Comparison of ENCODE assay signal across 17 cellular contexts in genomic region chr18:6578686-6579085, GRCh38.
A peak's percentile ranks its signal among the peaks of the same experiment; 100 is the strongest.
DNase-seq lines count a peak whose midpoint lies in the region; ATAC-seq and TF ChIP-seq lines count a peak whose summit lies in the region.
"Had no signal": no experiment of that assay in that cellular context is flagged by ENCODE, and none has a peak within 500 bp of the region (broad histone marks: within the 10 kb centered on the region; RNA-seq: fewer than 3 reads in every experiment).

No MANE protein-coding gene starts in this region.

- H3K4me1 Mint-ChIP-seq in endodermal cell, result peaks cover 47% of the 10 kb centered on the region
- H3K4me1 Mint-ChIP-seq in naive thymus-derived CD8-positive, alpha-beta T cell, result peaks cover 0 to 2% (median 0%) of the 10 kb centered on the region in 4 donors
- H3K4me1 Mint-ChIP-seq: B cell had no signal

- H3K27me3 ChIP-seq in BLaER1 (no peaks in the 10 kb centered on the region), endodermal cell (ENCODE audit: control insufficient read depth, insufficient read depth, low read length, poor library complexity, severe bottlenecking) (no peaks in the 10 kb centered on the region), mesendoderm (ENCODE audit: insufficient read depth, low read length, poor library complexity) (no peaks in the 10 kb centered on the region)

- H2BK120ac ChIP-seq in mesendoderm (ENCODE audit: low read depth, low read length), result no peak overlapping the region

- no peak overlapping the region for H2AK5ac ChIP-seq in mesendoderm (ENCODE audit: low read length)

- H3K4me2 ChIP-seq in BLaER1 (peak overlapping the region; percentile 69), mesendoderm (ENCODE audit: low read length) (no peak overlapping the region)
- H3K4me2 ChIP-seq: A549 had no signal

- no peaks in the 10 kb centered on the region for H4K20me1 ChIP-seq in BLaER1

- H3K9ac ChIP-seq in BLaER1, result no peak overlapping the region
- H3K9ac ChIP-seq in endodermal cell (ENCODE audit: extremely low read depth, low read length, poor library complexity, severe bottlenecking), result no peak overlapping the region
- no peak overlapping the region for H3K9ac ChIP-seq in mesendoderm (ENCODE audit: low read length)

- H3K27ac ChIP-seq in BLaER1 (no peak overlapping the region), endodermal cell (ENCODE audit: low read depth, low read length) (no peak overlapping the region), mesendoderm (ENCODE audit: low read depth, low read length) (no peak overlapping the region)
- H3K27ac ChIP-seq: 22Rv1, A549, C4-2B had no signal

- H3K4me3 ChIP-seq in BLaER1, result no peak overlapping the region
- no peak overlapping the region for H3K4me3 ChIP-seq in endodermal cell (ENCODE audit: low read length)
- no peak overlapping the region for H3K4me3 ChIP-seq in mesendoderm (ENCODE audit: low read length)
- H3K4me3 ChIP-seq: A549 had no signal

- no peak overlapping the region for H2BK15ac ChIP-seq in mesendoderm (replicated peaks; ENCODE audit: low read depth)

- H3K4me3 Mint-ChIP-seq in endodermal cell, result no peak overlapping the region
- no peak overlapping the region for H3K4me3 Mint-ChIP-seq in naive thymus-derived CD8-positive, alpha-beta T cell
- H3K4me3 Mint-ChIP-seq: B cell; CD4-positive, alpha-beta T cell; CD8-positive, alpha-beta T cell had no signal

- 46 to 64% methylated on average over 1 to 2 of the region's 2 CpGs for WGBS in endodermal cell (ENCODE audit: insufficient coverage in 1 of 2, insufficient read length in 1 of 2), 2 experiments
- no CpG with 5 or more reads among the region's 2 CpGs for WGBS in mesendoderm (ENCODE audit: extremely low coverage, insufficient coverage, low lambda C conversion rate)

- H3K9me3 ChIP-seq in BLaER1 (peaks cover 10% of the 10 kb centered on the region; the same call in 1 of the 2 replicates), endodermal cell (ENCODE audit: control insufficient read depth, low read length) (peaks cover 47% of the 10 kb centered on the region)
- H3K9me3 ChIP-seq: A549, Caco-2 had no signal

- no peak overlapping the region for H3K56ac ChIP-seq in mesendoderm (ENCODE audit: low read length)

- POLR2A ChIA-PET in naive thymus-derived CD8-positive, alpha-beta T cell (lab: Charles Lee), result no interaction called here

- H4K5ac ChIP-seq in mesendoderm (ENCODE audit: low read length), result no peak overlapping the region

- H3K18ac ChIP-seq in mesendoderm (ENCODE audit: low read length), result peak overlapping the region; percentile 44

- H3K4me1 ChIP-seq in BLaER1, result peaks cover 29% of the 10 kb centered on the region
- H3K4me1 ChIP-seq in endodermal cell (ENCODE audit: control insufficient read depth, insufficient read depth, low read length), result peaks cover 10% of the 10 kb centered on the region
- H3K4me1 ChIP-seq in mesendoderm (ENCODE audit: control insufficient read depth, low read depth, low read length), result peaks cover 3% of the 10 kb centered on the region
- H3K4me1 ChIP-seq: A549, Caco-2 had no signal

- peaks cover 16% of the 10 kb centered on the region for H3K36me3 Mint-ChIP-seq in endodermal cell (ENCODE audit: low read depth)
- no peaks in the 10 kb centered on the region for H3K36me3 Mint-ChIP-seq in naive thymus-derived CD8-positive, alpha-beta T cell
- H3K36me3 Mint-ChIP-seq: CD8-positive, alpha-beta T cell had no signal

- peak overlapping the region; percentile 35 for H3K27ac Mint-ChIP-seq in endodermal cell
- H3K27ac Mint-ChIP-seq in naive thymus-derived CD8-positive, alpha-beta T cell, result no peak overlapping the region
- H3K27ac Mint-ChIP-seq: B cell; CD4-positive, alpha-beta T cell; CD8-positive, alpha-beta T cell had no signal

- no peak overlapping the region for H4K8ac ChIP-seq in mesendoderm (ENCODE audit: low read depth, low read length)

- H3K4ac ChIP-seq in mesendoderm (ENCODE audit: low read depth, low read length), result no peak overlapping the region

- H3K9me3 Mint-ChIP-seq in endodermal cell, result peaks cover 21% of the 10 kb centered on the region
- H3K9me3 Mint-ChIP-seq in naive thymus-derived CD8-positive, alpha-beta T cell, result peaks cover 3 to 23% (median 13%) of the 10 kb centered on the region in 9 donors

- TF ChIP-seq CTCF in endodermal cell (conservative IDR thresholded peaks at IDR 0.05), result no peak

- H2BK5ac ChIP-seq in mesendoderm (ENCODE audit: low read length), result no peak overlapping the region

- H3K79me1 ChIP-seq in mesendoderm (ENCODE audit: low read length), result no peaks in the 10 kb centered on the region

- no peak for DNase-seq in endodermal cell
- DNase-seq in mesendoderm, result peak; percentile 64
- no peak for DNase-seq in naive thymus-derived CD8-positive, alpha-beta T cell
- no peak for DNase-seq in NCI-H2196 treated with DMSO at 0.1 percent for 48 hours (lab: John Stamatoyannopoulos, UW; ENCODE audit: unreplicated experiment)
- DNase-seq in activated CD8-positive, alpha-beta memory T cell treated with anti-CD3 and anti-CD28 coated beads, Interleukin-2, amount 50 U/mL, for 4 hours, result no peak
- DNase-seq: AML-193; Caco-2; Calu3; CD4-positive, alpha-beta T cell; CD8-positive, alpha-beta T cell; DMS79 treated with DMSO at 0.1 percent for 48 hours; GF-D8 had no signal

- H3K79me2 ChIP-seq in mesendoderm (ENCODE audit: control insufficient read depth, insufficient read depth, low read length), result no peaks in the 10 kb centered on the region

- H3K36me3 ChIP-seq in BLaER1 (no peaks in the 10 kb centered on the region), endodermal cell (ENCODE audit: control insufficient read depth, insufficient read depth, low read length) (no peaks in the 10 kb centered on the region), mesendoderm (ENCODE audit: control insufficient read depth, insufficient read depth, low read length) (no peaks in the 10 kb centered on the region)

- no peak for ATAC-seq in naive thymus-derived CD8-positive, alpha-beta T cell
- ATAC-seq: A549; CD8-positive, alpha-beta T cell had no signal

- H3K27me3 Mint-ChIP-seq in endodermal cell (ENCODE audit: insufficient read depth), result no peaks in the 10 kb centered on the region
- H3K27me3 Mint-ChIP-seq in naive thymus-derived CD8-positive, alpha-beta T cell, result peaks cover 0 to 17% (median 2%) of the 10 kb centered on the region in 5 donors
- H3K27me3 Mint-ChIP-seq: B cell; CD4-positive, alpha-beta T cell had no signal

- H3K23ac ChIP-seq in mesendoderm (ENCODE audit: low read length), result no peak overlapping the region
